Comparison of ENCODE assay signal across 23 cellular contexts in the genomic region with DNA sequence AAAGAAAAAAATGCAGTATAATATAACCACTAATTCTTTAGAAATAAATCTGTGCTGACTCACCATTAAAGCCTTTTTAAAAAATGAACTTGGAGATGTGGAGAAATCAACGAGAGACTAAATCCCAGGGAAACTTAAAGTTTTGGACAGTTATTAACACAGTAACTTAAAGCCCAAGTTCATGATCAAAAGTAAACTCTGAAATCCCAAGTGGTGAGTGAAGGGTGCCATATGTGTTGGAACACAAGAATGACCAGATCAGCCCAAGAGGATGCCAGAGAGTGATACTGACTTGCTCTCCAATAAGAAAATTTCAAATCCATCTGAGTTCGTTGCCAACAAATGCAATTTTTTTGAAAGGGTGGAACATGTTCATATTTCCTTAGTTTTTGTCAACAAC.
A peak's percentile ranks its signal among the peaks of the same experiment; 100 is the strongest.
DNase-seq lines count a peak whose midpoint lies in the region; TF ChIP-seq lines count a peak whose summit lies in the region.
"Had no signal": no experiment of that assay in that cellular context is flagged by ENCODE, and none has a peak within 500 bp of the region (broad histone marks: within the 10 kb centered on the region; RNA-seq: fewer than 3 reads in every experiment).

No MANE protein-coding gene starts in this region.

- H3F3A ChIP-seq in GM23248 (ENCODE audit: insufficient read depth) = peaks cover 11% of the 10 kb centered on the region

- H3K36me3 ChIP-seq in GM23248 (ENCODE audit: low read depth) (no peaks in the 10 kb centered on the region), sigmoid colon (no peaks in the 10 kb centered on the region)
- H3K36me3 ChIP-seq: cardiac muscle cell, HAP-1, spleen had no signal

- no peak overlapping the region for H3K9ac ChIP-seq in GM23248

- H3K27ac ChIP-seq in GM23248 (peak overlapping the region; percentile 29), sigmoid colon (no peak overlapping the region)
- H3K27ac ChIP-seq: cardiac muscle cell, RWPE1, spleen had no signal

- H3K9me3 ChIP-seq in GM23248 (ENCODE audit: low read depth) = no peaks in the 10 kb centered on the region
- no peaks in the 10 kb centered on the region for H3K9me3 ChIP-seq in sigmoid colon
- H3K9me3 ChIP-seq: Caco-2, HAP-1, spleen had no signal

- DNase-seq in GM23248 (peak; percentile 57), amniotic epithelial cell (ENCODE audit: low read depth) (peak; percentile 76), fibroblast of villous mesenchyme (ENCODE audit: low read depth) (peak; percentile 24), retinal pigment epithelial cell (ENCODE audit: low read depth) (peak; percentile 52), DMS79 treated with DMSO at 0.1 percent for 48 hours (lab: John Stamatoyannopoulos, UW) (no peak), sigmoid colon (no peak), ureter (ENCODE audit: low spot score) (no peak)
- DNase-seq: activated CD4-positive, alpha-beta memory T cell treated with anti-CD3 and anti-CD28 coated beads, Interleukin-2, amount 10 ng/mL, durations not matched to agents 7 days and 5 days; activated CD4-positive, alpha-beta T cell treated with anti-CD3 and anti-CD28 coated beads for 1 hour; anterior cingulate cortex; C1 segment of cervical spinal cord; Caco-2; DMS79; head of caudate nucleus; KG1; left cardiac atrium; NCI-H1436; spleen; stimulated activated CD4-positive, alpha-beta T cell treated with anti-CD3 and anti-CD28 coated beads, Interleukin-2, amount 100 ng/mL, for 48 hours; trophoblast cell had no signal

- H3K79me2 ChIP-seq in GM23248 (ENCODE audit: insufficient read depth) = no peaks in the 10 kb centered on the region

- peak overlapping the region; percentile 60 for H3K4me2 ChIP-seq in GM23248 (ENCODE audit: unreplicated experiment)

- no peak for TF ChIP-seq POLR2A in sigmoid colon (IDR thresholded peaks at IDR 0.05)

- no peak for TF ChIP-seq EP300 in sigmoid colon (IDR thresholded peaks at IDR 0.05)

- in situ Hi-C loops in GM23248 (cut with MboI) = no loop called here

- H3K4me3 ChIP-seq in GM23248 (0 out of 2 replicates have a peak overlapping the region, but pooled peaks have one; percentile 33), fibroblast of villous mesenchyme (ENCODE audit: low read depth, low read length) (no peak overlapping the region), retinal pigment epithelial cell (ENCODE audit: low read length) (no peak overlapping the region), sigmoid colon (no peak overlapping the region)
- H3K4me3 ChIP-seq: cardiac muscle cell, HAP-1, spleen had no signal

- H3K27me3 ChIP-seq in GM23248 (replicated peaks; ENCODE audit: insufficient read depth) (no peaks in the 10 kb centered on the region), sigmoid colon (no peaks in the 10 kb centered on the region)
- H3K27me3 ChIP-seq: cardiac muscle cell, spleen had no signal

- TF ChIP-seq CTCF in fibroblast of villous mesenchyme (IDR thresholded peaks at IDR 0.05; ENCODE audit: insufficient read depth, low read depth, low read length) (no peak), retinal pigment epithelial cell (conservative IDR thresholded peaks at IDR 0.05; ENCODE audit: low read depth, low read length) (no peak), sigmoid colon (IDR thresholded peaks at IDR 0.05) (no peak)

- peaks cover 31% of the 10 kb centered on the region for H3K4me1 ChIP-seq in GM23248 (ENCODE audit: insufficient read depth)
- no peaks in the 10 kb centered on the region for H3K4me1 ChIP-seq in sigmoid colon
- H3K4me1 ChIP-seq: Caco-2, spleen had no signal

- WGBS in GM23248 (ENCODE audit: low coverage in 1 of 2, low lambda C conversion rate in 2 of 2, missing lambda C conversion rate in 2 of 2), 2 experiments = 0 to 6% methylated on average over 2 of the region's 2 CpGs
- 75 to 76% methylated on average over 2 of the region's 2 CpGs for WGBS in sigmoid colon, 2 donors

- no peaks in the 10 kb centered on the region for H3K9me2 ChIP-seq in GM23248 (ENCODE audit: insufficient read depth)

- intact Hi-C loops in sigmoid colon (cut with DNase I) = no loop called here

- H2AFZ ChIP-seq in GM23248 = peak overlapping the region; percentile 56

- H4K20me1 ChIP-seq in GM23248 (ENCODE audit: insufficient read depth) = no peaks in the 10 kb centered on the region

Comparison
In these comparisons a context has a peak if more than half of its experiments do, and no peak if none do; other contexts are left out.
1. DNase-seq: peak in GM23248 (single experiment), amniotic epithelial cell (single experiment), fibroblast of villous mesenchyme (single experiment) and retinal pigment epithelial cell (single experiment); none in DMS79 treated with DMSO at 0.1 percent for 48 hours (single experiment), sigmoid colon (single experiment) and ureter (single experiment).